ENCODE assay signal across 16 cellular contexts in the genomic region with DNA sequence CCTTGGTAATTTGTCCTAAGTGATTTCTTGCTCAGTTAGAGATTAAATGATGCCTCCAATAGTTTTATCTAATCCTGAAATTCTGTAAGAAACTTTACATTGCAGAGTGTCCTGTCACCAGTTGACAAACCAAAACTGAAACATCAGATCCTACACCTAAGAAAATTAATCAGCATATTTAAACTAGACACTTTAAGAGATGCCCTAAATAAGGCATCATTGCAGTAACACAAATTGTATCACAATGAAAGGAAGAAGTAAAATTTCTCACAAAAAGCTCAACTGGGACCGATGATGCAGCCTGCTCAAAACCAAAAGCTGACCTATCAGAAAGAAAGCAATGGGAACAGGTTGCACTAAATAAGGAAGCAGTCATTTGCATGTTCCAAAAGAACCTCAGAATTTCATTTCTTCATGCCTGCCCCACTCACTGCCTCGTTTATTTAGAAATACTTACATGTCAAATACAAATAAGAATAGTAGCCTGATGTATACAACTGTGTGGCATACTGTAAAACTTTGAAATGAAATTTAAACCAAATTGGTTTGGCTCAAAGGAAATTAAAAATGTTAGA. TPM values are rescaled to one million over a fixed set of nuclear protein-coding genes. Genes with fewer than 3 reads are reported as not detected.
DNase-seq lines count a peak whose midpoint lies in the region; ATAC-seq and TF ChIP-seq lines count a peak whose summit lies in the region.
"Had no signal": no experiment of that assay in that cellular context is flagged by ENCODE, and none has a peak within 500 bp of the region (broad histone marks: within the 10 kb centered on the region; RNA-seq: fewer than 3 reads in every experiment).

No MANE protein-coding gene starts in this region.

- ATAC-seq in HG02610 (IDR thresholded peaks at IDR 0.05; ENCODE audit: unreplicated experiment) = peak; percentile 54
- peak; percentile 63 for ATAC-seq in stimulated activated effector memory CD8-positive, alpha-beta T cell treated with anti-CD3 and anti-CD28 coated beads, Interleukin-12 subunit alpha, Interleukin-12 subunit beta, amount 100 ng/mL, for 72 hours
- ATAC-seq: psoas muscle, Right ventricle myocardium inferior had no signal

- intact Hi-C loops in activated naive CD4-positive, alpha-beta T cell treated with anti-CD3 and anti-CD28 coated beads for 36 hours (cut with micrococcal nuclease) = no loop called here
- intact Hi-C loops in activated CD4-positive, alpha-beta memory T cell treated with anti-CD3 and anti-CD28 coated beads for 36 hours (cut with micrococcal nuclease) = no loop called here
- intact Hi-C loops in Caco-2 (cut with micrococcal nuclease; ENCODE audit: unreplicated experiment) = no loop called here

- H3K27me3 Mint-ChIP-seq in activated naive CD4-positive, alpha-beta T cell treated with anti-CD3 and anti-CD28 coated beads for 36 hours (ENCODE audit: low read depth) = no peaks in the 10 kb centered on the region
- H3K27me3 Mint-ChIP-seq in activated CD4-positive, alpha-beta memory T cell treated with anti-CD3 and anti-CD28 coated beads for 36 hours = no peaks in the 10 kb centered on the region
- no peaks in the 10 kb centered on the region for H3K27me3 Mint-ChIP-seq in Caco-2 (ENCODE audit: insufficient read depth, unreplicated experiment)

- CTCF ChIA-PET in activated naive CD4-positive, alpha-beta T cell treated with anti-CD3 and anti-CD28 coated beads for 36 hours (lab: Charles Lee) = interaction anchor here (0.6 to 0.7 kb wide), 2 partner anchors 16 to 20 kb away, joined by 3 to 6 read pairs; no protein-coding TSS in a partner anchor
- CTCF ChIA-PET in activated CD4-positive, alpha-beta memory T cell treated with anti-CD3 and anti-CD28 coated beads for 36 hours (lab: Charles Lee) = no interaction called here
- CTCF ChIA-PET in Caco-2 (lab: Charles Lee) = no interaction called here

- peak overlapping the region; percentile 56 for H3K4me3 Mint-ChIP-seq in activated naive CD4-positive, alpha-beta T cell treated with anti-CD3 and anti-CD28 coated beads for 36 hours
- H3K4me3 Mint-ChIP-seq in activated CD4-positive, alpha-beta memory T cell treated with anti-CD3 and anti-CD28 coated beads for 36 hours = peak overlapping the region; percentile 66
- peak overlapping the region; percentile 69 for H3K4me3 Mint-ChIP-seq in stimulated activated effector memory CD8-positive, alpha-beta T cell treated with anti-CD3 and anti-CD28 coated beads, Interleukin-12 subunit alpha, Interleukin-12 subunit beta, amount 100 ng/mL, for 72 hours
- no peak overlapping the region for H3K4me3 Mint-ChIP-seq in Caco-2 (ENCODE audit: unreplicated experiment)

- H3K27me3 ChIP-seq in Caco-2 (replicated peaks; ENCODE audit: control insufficient read depth, insufficient read depth, low read length) = no peaks in the 10 kb centered on the region
- H3K27me3 ChIP-seq: colonic mucosa had no signal

- POLR2A ChIA-PET in activated CD4-positive, alpha-beta memory T cell treated with anti-CD3 and anti-CD28 coated beads for 36 hours (lab: Charles Lee) = interaction anchor here (0.6 to 0.7 kb wide), 3 partner anchors 11 to 96 kb away, joined by 3 to 8 read pairs (median 4); no protein-coding TSS in a partner anchor
- POLR2A ChIA-PET in Caco-2 (lab: Charles Lee) = no interaction called here

- no TSS peak for BruUV-seq in Caco-2 (replicated peaks; lab: Mats Ljungman, UMichigan)

- peaks cover 1% of the 10 kb centered on the region for H3K9me3 Mint-ChIP-seq in activated naive CD4-positive, alpha-beta T cell treated with anti-CD3 and anti-CD28 coated beads for 36 hours
- peaks cover 1% of the 10 kb centered on the region for H3K9me3 Mint-ChIP-seq in activated CD4-positive, alpha-beta memory T cell treated with anti-CD3 and anti-CD28 coated beads for 36 hours
- no peaks in the 10 kb centered on the region for H3K9me3 Mint-ChIP-seq in stimulated activated effector memory CD8-positive, alpha-beta T cell treated with anti-CD3 and anti-CD28 coated beads, Interleukin-12 subunit alpha, Interleukin-12 subunit beta, amount 100 ng/mL, for 72 hours
- H3K9me3 Mint-ChIP-seq in Caco-2 (ENCODE audit: unreplicated experiment) = no peaks in the 10 kb centered on the region

- H3K36me3 Mint-ChIP-seq in activated naive CD4-positive, alpha-beta T cell treated with anti-CD3 and anti-CD28 coated beads for 36 hours (ENCODE audit: low read depth) = peaks cover 16% of the 10 kb centered on the region
- H3K36me3 Mint-ChIP-seq in activated CD4-positive, alpha-beta memory T cell treated with anti-CD3 and anti-CD28 coated beads for 36 hours = peaks cover 5% of the 10 kb centered on the region
- peaks cover 35% of the 10 kb centered on the region for H3K36me3 Mint-ChIP-seq in stimulated activated effector memory CD8-positive, alpha-beta T cell treated with anti-CD3 and anti-CD28 coated beads, Interleukin-12 subunit alpha, Interleukin-12 subunit beta, amount 100 ng/mL, for 72 hours
- H3K36me3 Mint-ChIP-seq in Caco-2 (ENCODE audit: insufficient read depth, unreplicated experiment) = no peaks in the 10 kb centered on the region

- H3K4me3 ChIP-seq in Caco-2 (ENCODE audit: low read depth, low read length) = no peak overlapping the region
- H3K4me3 ChIP-seq: colonic mucosa, psoas muscle had no signal

- no peaks in the 10 kb centered on the region for H3K9me3 ChIP-seq in Caco-2
- H3K9me3 ChIP-seq: colonic mucosa, psoas muscle had no signal

- peak overlapping the region; percentile 65 for H3K27ac Mint-ChIP-seq in activated naive CD4-positive, alpha-beta T cell treated with anti-CD3 and anti-CD28 coated beads for 36 hours
- peak overlapping the region; percentile 87 for H3K27ac Mint-ChIP-seq in activated CD4-positive, alpha-beta memory T cell treated with anti-CD3 and anti-CD28 coated beads for 36 hours
- peak overlapping the region; percentile 75 for H3K27ac Mint-ChIP-seq in stimulated activated effector memory CD8-positive, alpha-beta T cell treated with anti-CD3 and anti-CD28 coated beads, Interleukin-12 subunit alpha, Interleukin-12 subunit beta, amount 100 ng/mL, for 72 hours
- H3K27ac Mint-ChIP-seq in Caco-2 (ENCODE audit: unreplicated experiment) = no peak overlapping the region

- TF ChIP-seq CTCF in Caco-2 (IDR thresholded peaks at IDR 0.05; ENCODE audit: insufficient read depth in 1 of 2, low read depth in 1 of 2, low read length in 1 of 2, severe bottlenecking in 1 of 2, unreplicated experiment in 1 of 2) = no peak

- no peaks in the 10 kb centered on the region for H3K4me1 ChIP-seq in Caco-2
- H3K4me1 ChIP-seq: colonic mucosa had no signal

- H3K36me3 ChIP-seq in Caco-2 (ENCODE audit: control insufficient read depth, insufficient read depth, low read length) = no peaks in the 10 kb centered on the region
- H3K36me3 ChIP-seq: colonic mucosa had no signal

- DNase-seq in activated naive CD4-positive, alpha-beta T cell treated with anti-CD3 and anti-CD28 coated beads for 36 hours = no peak
- DNase-seq in activated naive CD4-positive, alpha-beta T cell treated with anti-CD3 and anti-CD28 coated beads, Interleukin-2, amount 50 U/mL, for 16 hours = no peak
- DNase-seq in activated CD4-positive, alpha-beta memory T cell treated with anti-CD3 and anti-CD28 coated beads for 36 hours = no peak
- DNase-seq in stimulated activated effector memory CD8-positive, alpha-beta T cell treated with anti-CD3 and anti-CD28 coated beads, Interleukin-12 subunit alpha, Interleukin-12 subunit beta, amount 100 ng/mL, for 72 hours (ENCODE audit: low spot score in 2 of 2) = no peak
- DNase-seq in iPS-NIHi11 (ENCODE audit: low spot score) (no peak), Caco-2 (no peak), GF-D8 (lab: John Stamatoyannopoulos, UW) (no peak)
- DNase-seq: colonic mucosa; DMS79; MV-4-11; NCI-H345; psoas muscle; stimulated activated CD4-positive, alpha-beta T cell treated with anti-CD3 and anti-CD28 coated beads, Interleukin-2, amount 100 ng/mL, for 24 hours; stimulated activated naive CD4-positive, alpha-beta T cell had no signal

- H3K4me1 Mint-ChIP-seq in activated naive CD4-positive, alpha-beta T cell treated with anti-CD3 and anti-CD28 coated beads for 36 hours (ENCODE audit: low read depth) = peaks cover 83% of the 10 kb centered on the region
- peaks cover 85% of the 10 kb centered on the region for H3K4me1 Mint-ChIP-seq in activated CD4-positive, alpha-beta memory T cell treated with anti-CD3 and anti-CD28 coated beads for 36 hours (ENCODE audit: low read depth)
- H3K4me1 Mint-ChIP-seq in stimulated activated effector memory CD8-positive, alpha-beta T cell treated with anti-CD3 and anti-CD28 coated beads, Interleukin-12 subunit alpha, Interleukin-12 subunit beta, amount 100 ng/mL, for 72 hours = peaks cover 74% of the 10 kb centered on the region
- no peaks in the 10 kb centered on the region for H3K4me1 Mint-ChIP-seq in Caco-2 (ENCODE audit: low read depth, unreplicated experiment)

RNA-seq across cellular contexts. Expression of gene HIVEP2, which starts 12.1 kb away (rescaled TPM):
- total RNA-seq in activated naive CD4-positive, alpha-beta T cell treated with anti-CD3 and anti-CD28 coated beads for 36 hours = 10 to 100 TPM; 22.0 to 24.1 TPM
- 10 to 100 TPM; 24.3 to 25.1 TPM for total RNA-seq in activated CD4-positive, alpha-beta memory T cell treated with anti-CD3 and anti-CD28 coated beads for 36 hours
- total RNA-seq in Caco-2 (2022) = 1.0 and 4.3 TPM in 2 replicates
